8 cellular contexts compared by ENCODE assay signal in the genomic region with DNA sequence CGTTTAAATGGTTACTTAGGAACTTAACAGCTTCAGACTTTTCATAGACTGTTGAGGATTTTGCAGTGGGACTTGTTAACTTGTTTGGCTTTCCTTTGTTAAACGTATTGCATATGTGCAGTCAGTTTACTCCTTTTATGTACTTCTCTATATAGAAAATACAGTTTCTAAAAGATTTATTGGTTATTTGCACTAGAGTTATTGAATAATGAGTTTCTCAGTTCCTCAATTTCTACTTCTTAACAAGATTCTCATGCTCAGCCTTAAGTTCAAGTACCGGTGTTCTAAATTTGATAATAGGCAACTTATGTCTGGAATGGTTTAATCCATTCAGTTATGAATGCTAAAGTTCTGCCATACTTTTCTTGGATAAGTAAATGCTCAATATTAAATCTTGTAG. TPM values are rescaled to one million over a fixed set of nuclear protein-coding genes. Genes with fewer than 3 reads are reported as not detected.
A peak's percentile ranks its signal among the peaks of the same experiment; 100 is the strongest.
DNase-seq lines count a peak whose midpoint lies in the region; ATAC-seq and TF ChIP-seq lines count a peak whose summit lies in the region.

No MANE protein-coding gene starts in this region.

- H3K27ac Mint-ChIP-seq in CD8-positive, alpha-beta T cell = peak overlapping the region; percentile 98

- H3K9ac ChIP-seq in neuronal stem cell (ENCODE audit: low read depth, low read length, poor library complexity) = no peak overlapping the region

- H2BK120ac ChIP-seq in neuronal stem cell (ENCODE audit: low read depth, low read length) = no peak overlapping the region

- H2BK12ac ChIP-seq in neuronal stem cell (ENCODE audit: low read length) = no peak overlapping the region

- no peak overlapping the region for H2BK15ac ChIP-seq in neuronal stem cell (ENCODE audit: low read length)

- TF ChIP-seq POLR2A in NB4 (IDR thresholded peaks at IDR 0.05; ENCODE audit: extremely low read depth, insufficient read length) = no peak

- no peak overlapping the region for H3K14ac ChIP-seq in neuronal stem cell (ENCODE audit: low read length)

- peak overlapping the region; percentile 99 for H3K4me3 Mint-ChIP-seq in CD8-positive, alpha-beta T cell

- TF ChIP-seq CTCF in CD8-positive, alpha-beta T cell (IDR thresholded peaks at IDR 0.05) = no peak
- TF ChIP-seq CTCF in NB4 (IDR thresholded peaks at IDR 0.05; ENCODE audit: low read depth, low read length) (no peak), GM10248 (IDR thresholded peaks at IDR 0.05; ENCODE audit: control extremely low read depth, extremely low read depth, low read depth, missing control alignments) (no peak)

- H3K27me3 Mint-ChIP-seq in CD8-positive, alpha-beta T cell (ENCODE audit: low read depth) = no peaks in the 10 kb centered on the region

- no peak overlapping the region for H2AK5ac ChIP-seq in neuronal stem cell (ENCODE audit: low read depth, low read length)

- H3K27me3 ChIP-seq in CD8-positive, alpha-beta T cell (ENCODE audit: insufficient read depth, low read length) = no peaks in the 10 kb centered on the region
- H3K27me3 ChIP-seq in effector memory CD4-positive, alpha-beta T cell (replicated peaks; ENCODE audit: control insufficient read depth, insufficient read depth, low read length, poor library complexity, severe bottlenecking) = no peaks in the 10 kb centered on the region
- no peaks in the 10 kb centered on the region for H3K27me3 ChIP-seq in neuronal stem cell (ENCODE audit: control insufficient read depth in 3 of 3, insufficient read depth in 3 of 3, low read depth in 1 of 3, low read length in 3 of 3)

- H4K8ac ChIP-seq in neuronal stem cell (ENCODE audit: low read depth, low read length) = no peak overlapping the region

- H3K23ac ChIP-seq in neuronal stem cell (ENCODE audit: low read depth, low read length, poor library complexity) = no peak overlapping the region

- peaks cover 4% of the 10 kb centered on the region for H3K36me3 ChIP-seq in CD8-positive, alpha-beta T cell (ENCODE audit: insufficient read depth, low read length)
- H3K36me3 ChIP-seq in effector memory CD4-positive, alpha-beta T cell (ENCODE audit: control insufficient read depth, insufficient read depth, low read length) = peaks cover 6% of the 10 kb centered on the region
- peaks cover 0 to 38% of the 10 kb centered on the region in 2 donors for H3K36me3 ChIP-seq in neuronal stem cell (replicated peaks in 1 of 2; ENCODE audit: control insufficient read depth in 2 of 2, insufficient read depth in 2 of 2, low read length in 2 of 2)

- H3K27ac ChIP-seq in CD8-positive, alpha-beta T cell (ENCODE audit: low read depth, low read length) = peak overlapping the region; percentile 91
- peak overlapping the region; percentile 97 for H3K27ac ChIP-seq in effector memory CD4-positive, alpha-beta T cell (ENCODE audit: insufficient read depth, low read length, poor library complexity, severe bottlenecking)
- no peak overlapping the region for H3K27ac ChIP-seq in neuronal stem cell (replicated peaks; ENCODE audit: low read length)

- no peak overlapping the region for H4K91ac ChIP-seq in neuronal stem cell (ENCODE audit: low read depth, low read length, poor library complexity)

- H3K4me1 ChIP-seq in CD8-positive, alpha-beta T cell (ENCODE audit: insufficient read depth, low read length) = peaks cover 30% of the 10 kb centered on the region
- peaks cover 8% of the 10 kb centered on the region for H3K4me1 ChIP-seq in effector memory CD4-positive, alpha-beta T cell (ENCODE audit: control insufficient read depth, insufficient read depth, low read length, poor library complexity, severe bottlenecking)
- H3K4me1 ChIP-seq in neuronal stem cell (ENCODE audit: control insufficient read depth in 2 of 2, insufficient read depth in 1 of 2, low read depth in 1 of 2, low read length in 2 of 2) = peaks cover 0 to 11% of the 10 kb centered on the region in 2 donors

- no peak overlapping the region for H3K4ac ChIP-seq in neuronal stem cell (ENCODE audit: low read length)

- no CpG with 5 or more reads among the region's 3 CpGs for WGBS in neuronal stem cell (ENCODE audit: extremely low coverage in 2 of 2, insufficient read length in 2 of 2, insufficient replicate concordance in 1 of 2), 2 donors

- peaks cover 32% of the 10 kb centered on the region for H3K36me3 Mint-ChIP-seq in CD8-positive, alpha-beta T cell

- peak overlapping the region; percentile 92 for H3K4me3 ChIP-seq in CD8-positive, alpha-beta T cell (ENCODE audit: low read depth, low read length)
- peak overlapping the region; percentile 99 for H3K4me3 ChIP-seq in NB4 (ENCODE audit: low read depth, low read length)
- H3K4me3 ChIP-seq in effector memory CD4-positive, alpha-beta T cell (ENCODE audit: insufficient read depth, low read depth, low read length, poor library complexity, severe bottlenecking) = peak overlapping the region; percentile 93
- H3K4me3 ChIP-seq in neuronal stem cell (ENCODE audit: low read length in 2 of 2) = peak overlapping the region; percentile 90 to 96

- peak overlapping the region; percentile 38 for H3K4me2 ChIP-seq in neuronal stem cell (ENCODE audit: insufficient read depth, low read length, poor library complexity, severe bottlenecking)

- intact Hi-C loops in CD8-positive, alpha-beta T cell (cut with DNase I, micrococcal nuclease) = loop anchor here (1.0 to 5.0 kb wide), 4 partner anchors 37 to 86 kb away; a partner anchor contains a TSS

- peaks cover 2% of the 10 kb centered on the region for H3K79me1 ChIP-seq in neuronal stem cell (ENCODE audit: low read depth, low read length)

- no peak for DNase-seq in CD8-positive, alpha-beta T cell
- DNase-seq in NB4 (ENCODE audit: low read depth) (no peak), neuronal stem cell (ENCODE audit: low spot score) (no peak), DMS153 treated with DMSO at 0.1 percent for 48 hours (lab: John Stamatoyannopoulos, UW; ENCODE audit: unreplicated experiment) (no peak), nucleus accumbens (lab: John Stamatoyannopoulos, UW) (no peak), GM10248 (ENCODE audit: extremely low spot score) (no peak)
- no peak for DNase-seq in effector memory CD4-positive, alpha-beta T cell

- H3K18ac ChIP-seq in neuronal stem cell (ENCODE audit: low read length) = no peak overlapping the region

- H3K9me3 Mint-ChIP-seq in CD8-positive, alpha-beta T cell = no peaks in the 10 kb centered on the region

- CTCF ChIA-PET in CD8-positive, alpha-beta T cell (lab: Charles Lee) = interaction anchor here (1.3 to 1.5 kb wide), 3 partner anchors 9 to 53 kb away, joined by 3 to 4 read pairs (median 3); a partner anchor contains a TSS
- CTCF ChIA-PET in GM10248 (lab: Yijun Ruan, JAX) = interaction anchor here (1.2 to 2.2 kb wide), 2 partner anchors 20 to 35 kb away, joined by 3 to 8 read pairs; no protein-coding TSS in a partner anchor

- POLR2A ChIA-PET in CD8-positive, alpha-beta T cell (lab: Charles Lee) = interaction anchor here (1.3 to 3.8 kb wide), 5 partner anchors 8 to 182 kb away, joined by 3 to 47 read pairs (median 11); a partner anchor contains a TSS
- POLR2A ChIA-PET in GM10248 (lab: Yijun Ruan, JAX) = no interaction called here

- peaks cover 50% of the 10 kb centered on the region for H3K4me1 Mint-ChIP-seq in CD8-positive, alpha-beta T cell (ENCODE audit: low read depth)

- no peak overlapping the region for H2AFZ ChIP-seq in neuronal stem cell (ENCODE audit: low read length)

- no peak overlapping the region for H2BK5ac ChIP-seq in neuronal stem cell (ENCODE audit: low read length)

- no peak for ATAC-seq in CD8-positive, alpha-beta T cell
- ATAC-seq in GM21367 (IDR thresholded peaks at IDR 0.05; ENCODE audit: unreplicated experiment) = no peak

- H3K9me3 ChIP-seq in CD8-positive, alpha-beta T cell (ENCODE audit: low read length) = no peaks in the 10 kb centered on the region
- H3K9me3 ChIP-seq in effector memory CD4-positive, alpha-beta T cell (ENCODE audit: control insufficient read depth, low read length) = no peaks in the 10 kb centered on the region
- no peaks in the 10 kb centered on the region for H3K9me3 ChIP-seq in neuronal stem cell (replicated peaks in 1 of 2; ENCODE audit: control insufficient read depth in 2 of 2, insufficient read depth in 1 of 2, low read depth in 1 of 2, low read length in 2 of 2)

RNA-seq across cellular contexts. Expression of a gene that starts 0.9 kb away (rescaled TPM):
- total RNA-seq in CD8-positive, alpha-beta T cell = 100 to 1,000 TPM; 105 to 106 TPM
- 395 TPM for polyA plus RNA-seq in neuronal stem cell (2013, experiment 1 of 2)
- polyA plus RNA-seq in neuronal stem cell (2013, experiment 2 of 2) = 386 TPM

RNA-seq across cellular contexts. Expression of a gene that starts 45.6 kb away (rescaled TPM):
- total RNA-seq in CD8-positive, alpha-beta T cell = 10 to 100 TPM; 47.5 to 47.7 TPM
- 33.9 TPM for polyA plus RNA-seq in neuronal stem cell (2013, experiment 1 of 2)
- 32.7 TPM for polyA plus RNA-seq in neuronal stem cell (2013, experiment 2 of 2)

RNA-seq across cellular contexts. Expression of a gene that starts 52.8 kb away (rescaled TPM):
- 10 to 100 TPM; 80.7 to 83.2 TPM for total RNA-seq in CD8-positive, alpha-beta T cell
- polyA plus RNA-seq in neuronal stem cell (2013, experiment 1 of 2) = 24.6 TPM
- 24.5 TPM for polyA plus RNA-seq in neuronal stem cell (2013, experiment 2 of 2)
